ENCODE assay signal across 9 cellular contexts in the genomic region with DNA sequence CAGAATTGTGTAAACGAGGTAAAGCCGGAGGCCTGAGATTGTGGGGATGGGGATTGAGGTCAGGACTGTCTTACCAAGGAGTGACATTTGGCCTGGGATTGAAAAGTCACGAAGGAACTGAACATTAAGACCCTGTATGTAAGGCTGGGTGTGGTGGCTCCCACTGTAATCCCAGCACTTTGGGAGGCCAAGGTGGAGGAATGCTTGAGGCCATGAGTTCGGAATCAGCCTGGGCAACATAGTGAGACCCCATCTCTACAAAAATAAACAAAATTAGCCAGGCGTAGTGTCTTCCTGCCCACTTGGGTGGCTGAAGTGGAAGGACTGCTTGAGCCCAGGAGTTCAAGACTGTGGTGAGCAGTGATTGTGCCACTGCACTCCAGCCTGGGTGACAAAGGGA.
"Had no signal": no experiment of that assay in that cellular context is flagged by ENCODE, and none has a peak within 500 bp of the region (broad histone marks: within the 10 kb centered on the region; RNA-seq: fewer than 3 reads in every experiment).

No MANE protein-coding gene starts in this region.

- ATAC-seq: HCT116 had no signal

- H3K9me3 ChIP-seq: HAP-1 had no signal

- H3K4me1 ChIP-seq: HAP-1 had no signal

- FAIRE-seq: HTR-8/SVneo had no signal

- H3K4me2 ChIP-seq: KMS-11 had no signal

- H3K4me3 ChIP-seq: GM23248, HAP-1 had no signal

- H3K9ac ChIP-seq: GM23248, KMS-11 had no signal

- H3K36me3 ChIP-seq: HAP-1 had no signal

- DNase-seq: GM23248, GOT3, IMR-90, KBM-7 had no signal

- H2AFZ ChIP-seq: GM23248 had no signal

- H3K27ac ChIP-seq: GM23248, HL-60, KMS-11 had no signal
